Comparison of ENCODE assay signal across 8 cellular contexts in the genomic region with DNA sequence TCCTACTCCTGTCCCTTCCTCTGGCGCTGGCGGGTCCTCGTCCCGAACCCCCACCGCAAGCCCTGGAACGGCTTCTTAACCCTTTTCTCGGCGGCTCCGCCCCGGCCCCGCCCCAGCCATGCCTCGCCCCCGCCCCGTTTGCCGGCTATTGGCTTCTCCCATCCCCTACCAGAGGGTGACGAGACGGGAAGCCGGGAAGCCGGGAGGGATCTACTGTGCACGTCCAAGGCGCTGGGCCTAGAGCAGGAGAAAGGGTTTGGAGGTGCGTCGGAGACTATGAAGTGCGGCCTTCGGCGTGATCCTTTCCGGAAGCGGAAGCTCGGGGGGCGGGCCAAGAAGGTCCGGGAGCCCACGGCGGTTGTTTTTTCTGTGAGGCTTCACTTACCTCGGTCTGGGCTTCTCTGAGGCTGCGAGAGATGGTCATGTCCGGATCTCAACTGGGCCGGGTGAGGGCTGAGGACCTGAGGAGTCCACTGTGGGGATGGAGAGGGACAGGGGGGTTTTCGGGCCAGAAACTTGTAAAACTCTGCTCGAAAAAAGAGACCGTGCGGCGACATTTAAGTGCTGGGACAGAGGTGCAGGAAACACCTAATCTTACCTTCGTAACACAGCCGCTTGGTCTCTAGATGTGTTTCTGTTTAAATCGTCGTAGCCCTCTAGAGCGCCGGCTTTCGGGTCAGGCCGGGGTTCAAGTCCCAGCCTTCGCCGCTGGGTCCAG. TPM values are rescaled to one million over a fixed set of nuclear protein-coding genes. Genes with fewer than 3 reads are reported as not detected.
DNase-seq lines count a peak whose midpoint lies in the region; ATAC-seq, FAIRE-seq and TF ChIP-seq lines count a peak whose summit lies in the region.

No MANE protein-coding gene starts in this region.

- H3K9me3 ChIP-seq in PC-3 (ENCODE audit: low read length), result no peaks in the 10 kb centered on the region

- POLR2A ChIA-PET in PC-3 (lab: Charles Lee; ENCODE audit: unreplicated experiment), result interaction anchor here (0.6 kb wide), 1 partner anchor 92 kb away, joined by 6 read pairs; no protein-coding TSS in a partner anchor

- peak; percentile 98 for ATAC-seq in PC-3
- ATAC-seq in stimulated activated naive CD8-positive, alpha-beta T cell treated with anti-CD3 and anti-CD28 coated beads, Interleukin-15, amount 100 ng/mL, for 72 hours, result peak; percentile 98

- no TSS peak for BruUV-seq in PC-3 (replicated peaks; lab: Mats Ljungman, UMichigan)

- peak; percentile 75 for FAIRE-seq in GM19239 (lab: Jason Lieb, UNC)

- H3K4me2 ChIP-seq in PC-3 (ENCODE audit: low read length), result peak overlapping the region; percentile 96

- H3K4me1 ChIP-seq in PC-3 (ENCODE audit: insufficient read depth, low read length), result peaks cover 9% of the 10 kb centered on the region; the same call in 1 of the 2 replicates

- peak overlapping the region; percentile 99 for H3K27ac Mint-ChIP-seq in neural crest cell (ENCODE audit: unreplicated experiment)
- H3K27ac Mint-ChIP-seq in stimulated activated naive CD8-positive, alpha-beta T cell treated with anti-CD3 and anti-CD28 coated beads, Interleukin-15, amount 100 ng/mL, for 72 hours, result peak overlapping the region; percentile 96

- H3K9me2 ChIP-seq in PC-3 (replicated peaks; ENCODE audit: low read length), result no peaks in the 10 kb centered on the region

- H3K4me1 Mint-ChIP-seq in neural crest cell, result peaks cover 18% of the 10 kb centered on the region
- H3K4me1 Mint-ChIP-seq in stimulated activated naive CD8-positive, alpha-beta T cell treated with anti-CD3 and anti-CD28 coated beads, Interleukin-15, amount 100 ng/mL, for 72 hours, result peaks cover 11% of the 10 kb centered on the region

- intact Hi-C loops in PC-3 (cut with micrococcal nuclease), result no loop called here

- peak overlapping the region; percentile 82 for H3K9ac ChIP-seq in PC-3 (ENCODE audit: low read length)

- peak overlapping the region; percentile 62 for H3K4me3 ChIP-seq in HL-60 (replicated peaks; ENCODE audit: insufficient read depth, low read length)
- H3K4me3 ChIP-seq in PC-3 (ENCODE audit: low read length), result peak overlapping the region; percentile 84
- peak overlapping the region; percentile 76 for H3K4me3 ChIP-seq in fibroblast of the aortic adventitia (ENCODE audit: low read depth, low read length)

- H3K36me3 ChIP-seq in PC-3 (ENCODE audit: low read depth, low read length), result no peaks in the 10 kb centered on the region

- peak overlapping the region; percentile 100 for H3K4me3 Mint-ChIP-seq in neural crest cell
- H3K4me3 Mint-ChIP-seq in stimulated activated naive CD8-positive, alpha-beta T cell treated with anti-CD3 and anti-CD28 coated beads, Interleukin-15, amount 100 ng/mL, for 72 hours, result peak overlapping the region; percentile 84 to 96

- CTCF ChIA-PET in PC-3 (lab: Charles Lee), result no interaction called here

- H3K79me2 ChIP-seq in PC-3 (ENCODE audit: low read length), result no peaks in the 10 kb centered on the region

- H3K27ac ChIP-seq in HL-60 (replicated peaks) (peak overlapping the region; percentile 50), PC-3 (ENCODE audit: low read length) (0 out of 2 replicates have a peak overlapping the region, but pooled peaks have one; percentile 19)

- DNase-seq in A172 (ENCODE audit: low spot score), result peak; percentile 80
- DNase-seq in GM19239 (ENCODE audit: insufficient read length, low spot score), result peak; percentile 45
- peak; percentile 45 to 71 for DNase-seq in HL-60 (ENCODE audit: low read depth in 1 of 2, low spot score in 1 of 2)
- DNase-seq in PC-3, result peak; percentile 81
- DNase-seq in activated T-helper 9 cell treated with anti-CD3 and anti-CD28 coated beads, Interleukin-2, amount 50 U/mL, for 16 hours (ENCODE audit: low read depth), result peak; percentile 44
- DNase-seq in fibroblast of the aortic adventitia (ENCODE audit: low read depth), result peak; percentile 85
- DNase-seq in neural crest cell (ENCODE audit: low read depth, low spot score), result peak; percentile 79
- peak; percentile 54 to 73 for DNase-seq in stimulated activated naive CD8-positive, alpha-beta T cell treated with anti-CD3 and anti-CD28 coated beads, Interleukin-15, amount 100 ng/mL, for 72 hours

- H3K27me3 ChIP-seq in HL-60 (ENCODE audit: insufficient read depth, poor library complexity, severe bottlenecking) (no peaks in the 10 kb centered on the region), PC-3 (ENCODE audit: low read length) (no peaks in the 10 kb centered on the region)

- TF ChIP-seq CTCF in HL-60 (IDR thresholded peaks at IDR 0.05; ENCODE audit: insufficient read depth, low read length) (no peak), PC-3 (conservative IDR thresholded peaks at IDR 0.05; ENCODE audit: low read depth, low read length) (no peak), fibroblast of the aortic adventitia (IDR thresholded peaks at IDR 0.05; ENCODE audit: insufficient read depth, low read length) (no peak), neural crest cell (conservative IDR thresholded peaks at IDR 0.05) (no peak)

- H3K27me3 Mint-ChIP-seq in neural crest cell (ENCODE audit: low read depth), result no peaks in the 10 kb centered on the region
- H3K27me3 Mint-ChIP-seq in stimulated activated naive CD8-positive, alpha-beta T cell treated with anti-CD3 and anti-CD28 coated beads, Interleukin-15, amount 100 ng/mL, for 72 hours, result peaks cover 7% of the 10 kb centered on the region

- no peaks in the 10 kb centered on the region for H4K20me1 ChIP-seq in PC-3 (ENCODE audit: low read length)

- peaks cover 7% of the 10 kb centered on the region for H3K9me3 Mint-ChIP-seq in neural crest cell
- H3K9me3 Mint-ChIP-seq in stimulated activated naive CD8-positive, alpha-beta T cell treated with anti-CD3 and anti-CD28 coated beads, Interleukin-15, amount 100 ng/mL, for 72 hours, result no peaks in the 10 kb centered on the region

- H3K36me3 Mint-ChIP-seq in neural crest cell (ENCODE audit: low read depth), result peaks cover 6% of the 10 kb centered on the region

- no peaks in the 10 kb centered on the region for H3F3A ChIP-seq in PC-3 (ENCODE audit: low read length, unreplicated experiment)

- H2AFZ ChIP-seq in PC-3 (ENCODE audit: low read length), result peak overlapping the region; percentile 92

RNA-seq across cellular contexts. Expression of a gene that starts 21.4 kb away (rescaled TPM):
- total RNA-seq in A172 (2014; rRNA removed; shearing (Covaris generic)), result not detected in 2 replicates
- total RNA-seq in PC-3 (2014; rRNA removed) (0.18 TPM in 1 of 2 replicates, not detected in the other), fibroblast of the aortic adventitia (ENCODE audit: low replicate concordance) (not detected in 2 replicates), neural crest cell (2.0 and 2.5 TPM in 2 replicates)

Comparison
In these comparisons a context has a peak if more than half of its experiments do, and no peak if none do; other contexts are left out.
1. Peak in every context shown above with its lines: DNase-seq, ATAC-seq, H3K4me3 ChIP-seq and H3K27ac ChIP-seq.